Comparison of ENCODE assay signal across 28 cellular contexts in genomic region chr11:60018058-60018457, GRCh38. TPM values are rescaled to one million over a fixed set of nuclear protein-coding genes. Genes with fewer than 3 reads are reported as not detected.
"Had no signal": no experiment of that assay in that cellular context is flagged by ENCODE, and none has a peak within 500 bp of the region (broad histone marks: within the 10 kb centered on the region; RNA-seq: fewer than 3 reads in every experiment).

No MANE protein-coding gene starts in this region.

- H3K36me3 Mint-ChIP-seq: IgD-negative memory B cell had no signal

- H3K4me1 Mint-ChIP-seq: IgD-negative memory B cell had no signal

- DNase-seq: Kasumi-1, MM.1S, NCI-H1092 treated with DMSO at 0.1 percent for 48 hours, NCI-H1436, NCI-H187, NCI-H2029, NCI-H2081 treated with DMSO at 0.1 percent for 48 hours, NCI-H2171, NCI-H226, NCI-H446, NCI-H510A, NCI-H524 treated with DMSO at 0.1 percent for 48 hours, NCI-H69, NCI-H774, PC-3, SHP77, SK-N-SH, T-helper 1 cell had no signal

- H3K9me3 Mint-ChIP-seq: IgD-negative memory B cell had no signal

- H3K27ac ChIP-seq: KMS-11, RWPE1 had no signal

- ATAC-seq: HepG2, K562, Panc1, PC-3 had no signal

- H3K9me3 ChIP-seq: SK-N-SH had no signal

- H3K4me3 ChIP-seq: K562 had no signal

- H3K4me3 Mint-ChIP-seq: IgD-negative memory B cell had no signal

- H3K27ac Mint-ChIP-seq: IgD-negative memory B cell had no signal

- H3K9ac ChIP-seq: KMS-11, SK-N-SH had no signal

- H3K9me2 ChIP-seq: SK-N-SH had no signal

- FAIRE-seq: HepG2, K562 had no signal

- H3K4me2 ChIP-seq: KMS-11, SK-N-SH had no signal

RNA-seq across cellular contexts. Expression of gene OOSP4B, which starts 1.1 kb away (rescaled TPM):
- total RNA-seq: HepG2, HT1080, M059J, OCI-LY7, PC-3, SK-MEL-5 had no signal
- polyA plus RNA-seq: HepG2, IgD-negative memory B cell, SK-N-SH had no signal

RNA-seq across cellular contexts. Expression of gene OOSP2, which starts 22.2 kb away (rescaled TPM):
- total RNA-seq: HepG2, HT1080, M059J, OCI-LY7, PC-3, SK-MEL-5 had no signal
- polyA plus RNA-seq: HepG2, IgD-negative memory B cell, SK-N-SH had no signal

RNA-seq across cellular contexts. Expression of gene MS4A3, which starts 38.4 kb away (rescaled TPM):
- total RNA-seq: HepG2, HT1080, M059J, OCI-LY7, PC-3, SK-MEL-5 had no signal
- polyA plus RNA-seq: HepG2, IgD-negative memory B cell, SK-N-SH had no signal

RNA-seq across cellular contexts. Expression of gene OOSP4A, which starts 54.2 kb away (rescaled TPM):
- total RNA-seq: HepG2, HT1080, M059J, OCI-LY7, PC-3, SK-MEL-5 had no signal
- polyA plus RNA-seq: HepG2, IgD-negative memory B cell, SK-N-SH had no signal
